ENCODE assay signal across 25 cellular contexts in the genomic region with DNA sequence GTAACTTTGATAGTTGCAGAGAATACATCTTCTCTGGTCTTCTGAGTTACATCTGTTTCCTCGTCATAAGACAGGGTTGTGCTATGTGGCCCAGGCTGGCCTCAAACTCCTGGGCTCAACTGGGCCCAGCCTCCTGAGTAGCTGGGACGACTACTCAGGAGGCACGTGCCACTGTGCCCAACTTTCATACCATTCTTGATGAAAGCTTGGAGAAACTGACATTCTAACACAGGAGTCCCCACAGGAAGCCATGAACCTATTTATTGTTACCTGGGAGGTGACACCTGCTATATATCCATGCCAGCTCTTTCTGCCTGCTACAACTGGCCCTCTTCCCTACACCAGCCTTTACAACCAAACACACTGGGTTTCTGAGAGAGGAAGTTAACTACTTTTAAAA. TPM values are rescaled to one million over a fixed set of nuclear protein-coding genes. Genes with fewer than 3 reads are reported as not detected.
DNase-seq lines count a peak whose midpoint lies in the region; ATAC-seq, FAIRE-seq and TF ChIP-seq lines count a peak whose summit lies in the region.
"Had no signal": no experiment of that assay in that cellular context is flagged by ENCODE, and none has a peak within 500 bp of the region (broad histone marks: within the 10 kb centered on the region; RNA-seq: fewer than 3 reads in every experiment).

No MANE protein-coding gene starts in this region.

- H3K27ac ChIP-seq in smooth muscle cell (ENCODE audit: low read depth), result peak overlapping the region; percentile 7
- H3K27ac ChIP-seq: cardiac muscle cell, gastrocnemius medialis, neural progenitor cell had no signal

- H3F3A ChIP-seq in smooth muscle cell (ENCODE audit: low read depth), result peaks cover 21% of the 10 kb centered on the region

- H3K4me1 Mint-ChIP-seq in natural killer cell treated with Interleukin-12 subunit alpha and Interleukin-12 subunit beta and Interleukin-15 and Interleukin-18, amount 100 ng/mL, for 72 hours (ENCODE audit: low read depth in 2 of 2), result peaks cover 9 to 11% of the 10 kb centered on the region in 2 donors
- H3K4me1 Mint-ChIP-seq: neural progenitor cell had no signal

- peaks cover 18% of the 10 kb centered on the region for H3K4me1 ChIP-seq in smooth muscle cell (ENCODE audit: low read depth)
- H3K4me1 ChIP-seq: gastrocnemius medialis had no signal

- H3K9me3 ChIP-seq in smooth muscle cell (replicated peaks; ENCODE audit: low read depth), result no peaks in the 10 kb centered on the region
- H3K9me3 ChIP-seq: gastrocnemius medialis had no signal

- no peaks in the 10 kb centered on the region for H3K27me3 Mint-ChIP-seq in natural killer cell treated with Interleukin-12 subunit alpha and Interleukin-12 subunit beta and Interleukin-15 and Interleukin-18, amount 100 ng/mL, for 72 hours
- H3K27me3 Mint-ChIP-seq: activated CD4-positive, alpha-beta T cell treated with anti-CD3 and anti-CD28 coated beads, Interleukin-2, amount 10 ng/mL, durations not matched to agents 24 days and 14 days; CD4-positive, alpha-beta T cell had no signal

- WGBS in smooth muscle cell (ENCODE audit: low lambda C conversion rate), result 89% methylated on average over 3 of the region's 3 CpGs

- TF ChIP-seq POLR2A in Raji (IDR thresholded peaks at IDR 0.05; ENCODE audit: insufficient read depth, low read depth, low read length), result 0 out of 2 replicates have a peak, but pooled peaks have one; percentile 20

- DNase-seq in smooth muscle cell (lab: John Stamatoyannopoulos, UW; ENCODE audit: unreplicated experiment) (no peak), frontal cortex (ENCODE audit: low spot score in 2 of 2) (no peak), NCI-H187 treated with DMSO at 0.1 percent for 48 hours (lab: John Stamatoyannopoulos, UW) (no peak)
- no peak for DNase-seq in natural killer cell treated with Interleukin-12 subunit alpha and Interleukin-12 subunit beta and Interleukin-15 and Interleukin-18, amount 100 ng/mL, for 72 hours (ENCODE audit: low spot score)
- DNase-seq: activated CD4-positive, alpha-beta T cell treated with anti-CD3 and anti-CD28 coated beads, Interleukin-2, amount 10 ng/mL, durations not matched to agents 24 days and 14 days; activated CD8-positive, alpha-beta memory T cell treated with anti-CD3 and anti-CD28 coated beads, Interleukin-2, amount 50 U/mL, for 48 hours; activated effector memory CD4-positive, alpha-beta T cell treated with Interleukin-2 at 50 U/mL for 16 hours; CD4-positive, alpha-beta T cell; dorsolateral prefrontal cortex; gastrocnemius medialis; H7; left cardiac atrium; MV-4-11; NCI-H2029; NCI-H446; small intestine; stimulated activated CD4-positive, alpha-beta T cell treated with anti-CD3 and anti-CD28 coated beads, Interleukin-4, amount 100 ng/mL, for 4 hours; substantia nigra had no signal

- TF ChIP-seq CTCF in smooth muscle cell (IDR thresholded peaks at IDR 0.05; ENCODE audit: borderline replicate concordance, insufficient read depth, poor library complexity, severe bottlenecking), result no peak

- no peak overlapping the region for H3K4me3 Mint-ChIP-seq in natural killer cell treated with Interleukin-12 subunit alpha and Interleukin-12 subunit beta and Interleukin-15 and Interleukin-18, amount 100 ng/mL, for 72 hours
- H3K4me3 Mint-ChIP-seq: activated CD4-positive, alpha-beta T cell treated with anti-CD3 and anti-CD28 coated beads, Interleukin-2, amount 10 ng/mL, durations not matched to agents 24 days and 14 days; CD4-positive, alpha-beta T cell; neural progenitor cell had no signal

- H3K36me3 ChIP-seq in smooth muscle cell (ENCODE audit: low read depth), result no peaks in the 10 kb centered on the region
- H3K36me3 ChIP-seq: gastrocnemius medialis, neural progenitor cell had no signal

- H3K9ac ChIP-seq in smooth muscle cell (ENCODE audit: low read depth), result no peak overlapping the region
- H3K9ac ChIP-seq: neural progenitor cell had no signal

- no peak overlapping the region for H2AFZ ChIP-seq in smooth muscle cell (ENCODE audit: low read depth)
- H2AFZ ChIP-seq: neural progenitor cell had no signal

- no peaks in the 10 kb centered on the region for H3K36me3 Mint-ChIP-seq in natural killer cell treated with Interleukin-12 subunit alpha and Interleukin-12 subunit beta and Interleukin-15 and Interleukin-18, amount 100 ng/mL, for 72 hours
- H3K36me3 Mint-ChIP-seq: neural progenitor cell had no signal

- no peak overlapping the region for H3K4me3 ChIP-seq in smooth muscle cell
- H3K4me3 ChIP-seq: cardiac muscle cell, dorsolateral prefrontal cortex, gastrocnemius medialis, neural progenitor cell had no signal

- FAIRE-seq in frontal cortex (lab: Jason Lieb, UNC), result no peak
- FAIRE-seq: small intestine had no signal

- H3K9me3 Mint-ChIP-seq in natural killer cell treated with Interleukin-12 subunit alpha and Interleukin-12 subunit beta and Interleukin-15 and Interleukin-18, amount 100 ng/mL, for 72 hours, result no peaks in the 10 kb centered on the region
- H3K9me3 Mint-ChIP-seq: activated CD4-positive, alpha-beta T cell treated with anti-CD3 and anti-CD28 coated beads, Interleukin-2, amount 10 ng/mL, durations not matched to agents 24 days and 14 days; CD4-positive, alpha-beta T cell; neural progenitor cell had no signal

- no peak overlapping the region for H3K27ac Mint-ChIP-seq in natural killer cell treated with Interleukin-12 subunit alpha and Interleukin-12 subunit beta and Interleukin-15 and Interleukin-18, amount 100 ng/mL, for 72 hours
- H3K27ac Mint-ChIP-seq: activated CD4-positive, alpha-beta T cell treated with anti-CD3 and anti-CD28 coated beads, Interleukin-2, amount 10 ng/mL, durations not matched to agents 24 days and 14 days; CD4-positive, alpha-beta T cell; neural progenitor cell had no signal

- H4K20me1 ChIP-seq in smooth muscle cell (ENCODE audit: low read depth), result peaks cover 98% of the 10 kb centered on the region

- H3K79me2 ChIP-seq in smooth muscle cell (ENCODE audit: low read depth), result peaks cover 79% of the 10 kb centered on the region

- H3K4me2 ChIP-seq in smooth muscle cell, result no peak overlapping the region
- H3K4me2 ChIP-seq: neural progenitor cell had no signal

- peak; percentile 38 for ATAC-seq in GM18511 (IDR thresholded peaks at IDR 0.05; ENCODE audit: unreplicated experiment)
- peak; percentile 42 for ATAC-seq in HG03354 (IDR thresholded peaks at IDR 0.05; ENCODE audit: poor library complexity, severe bottlenecking, unreplicated experiment)
- no peak for ATAC-seq in natural killer cell treated with Interleukin-12 subunit alpha and Interleukin-12 subunit beta and Interleukin-15 and Interleukin-18, amount 100 ng/mL, for 72 hours
- no peak for ATAC-seq in HG02885 (IDR thresholded peaks at IDR 0.05; ENCODE audit: poor library complexity, unreplicated experiment)
- ATAC-seq: gastrocnemius medialis, left cardiac atrium, Right ventricle myocardium inferior had no signal

- no peaks in the 10 kb centered on the region for H3K27me3 ChIP-seq in smooth muscle cell (ENCODE audit: low read depth)
- H3K27me3 ChIP-seq: cardiac muscle cell, dorsolateral prefrontal cortex, gastrocnemius medialis, neural progenitor cell had no signal

RNA-seq across cellular contexts. Expression of a gene that starts 19.1 kb away (rescaled TPM):
- 53.4 and 61.6 TPM in 2 replicates for total RNA-seq in smooth muscle cell
- 16.2 and 18.0 TPM in 2 replicates for polyA plus RNA-seq in smooth muscle cell
- 10 to 100 TPM; 32.4 to 34.1 TPM for total RNA-seq in natural killer cell treated with Interleukin-12 subunit alpha and Interleukin-12 subunit beta and Interleukin-15 and Interleukin-18, amount 100 ng/mL, for 72 hours
- total RNA-seq in frontal cortex, result 28.9 TPM

Comparison
In these comparisons a context has a peak if more than half of its experiments do, and no peak if none do; other contexts are left out.
1. ATAC-seq: peak in GM18511 (single experiment) and HG03354 (single experiment); none in natural killer cell treated with Interleukin-12 subunit alpha and Interleukin-12 subunit beta and Interleukin-15 and Interleukin-18, amount 100 ng/mL, for 72 hours (0 of 2) and HG02885 (single experiment).